Comparison of ENCODE assay signal across 31 cellular contexts in the genomic region with DNA sequence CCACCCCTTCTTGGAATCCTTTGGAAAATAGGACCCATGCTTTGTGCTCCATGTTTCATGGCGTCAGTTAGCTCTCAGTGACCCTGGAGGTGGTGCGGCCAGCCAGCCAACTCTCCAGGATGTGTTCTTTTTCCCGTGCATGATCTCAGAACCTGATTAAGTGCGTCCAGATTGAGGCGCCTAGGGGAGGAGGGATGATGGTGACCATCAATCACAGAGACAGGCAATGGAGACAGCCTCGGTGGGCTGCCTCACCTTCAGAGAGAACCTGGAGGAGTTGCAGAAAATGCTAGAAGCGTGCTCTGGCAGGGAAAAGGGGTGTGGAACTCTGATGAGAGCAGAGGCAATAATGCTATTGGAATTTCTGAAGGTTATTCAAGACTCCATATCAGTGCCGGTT. TPM values are rescaled to one million over a fixed set of nuclear protein-coding genes. Genes with fewer than 3 reads are reported as not detected.
"Had no signal": no experiment of that assay in that cellular context is flagged by ENCODE, and none has a peak within 500 bp of the region (broad histone marks: within the 10 kb centered on the region; RNA-seq: fewer than 3 reads in every experiment).

No MANE protein-coding gene starts in this region.

- H3K27ac Mint-ChIP-seq: endodermal cell; memory B cell; naive B cell; natural killer cell treated with Interleukin-12 subunit alpha and Interleukin-12 subunit beta and Interleukin-15 and Interleukin-18, amount 100 ng/mL, for 72 hours; stimulated activated effector memory CD8-positive, alpha-beta T cell treated with anti-CD3 and anti-CD28 coated beads, Interleukin-12 subunit alpha, Interleukin-12 subunit beta, amount 100 ng/mL, for 72 hours; type B pancreatic cell had no signal

- H3K27me3 Mint-ChIP-seq: type B pancreatic cell had no signal

- H3K9me3 ChIP-seq: colonic mucosa, mucosa of descending colon, ovary, psoas muscle, sigmoid colon, testis had no signal

- H3K27ac ChIP-seq: colonic mucosa, epithelial cell of prostate, foreskin keratinocyte, heart right ventricle, ovary, psoas muscle, sigmoid colon, testis, tibial artery had no signal

- H3K9me3 Mint-ChIP-seq: dendritic cell treated with granulocyte-macrophage colony-stimulating factor and Interleukin-4, amounts not matched to agents 40 ng/mL and 50 ng/mL, for 4 days; endodermal cell; memory B cell; stimulated activated effector memory CD8-positive, alpha-beta T cell treated with anti-CD3 and anti-CD28 coated beads, Interleukin-12 subunit alpha, Interleukin-12 subunit beta, amount 100 ng/mL, for 72 hours; type B pancreatic cell had no signal

- DNase-seq: colonic mucosa; effector CD8-positive, alpha-beta T cell; endodermal cell; foreskin keratinocyte; glutamatergic neuron; heart right ventricle; hippocampal formation; islet precursor cell; kidney glomerular epithelial cell; left colon; mucosa of descending colon; naive B cell; nucleus accumbens; ovary; psoas muscle; right cardiac atrium; sigmoid colon; stimulated activated CD4-positive, alpha-beta T cell treated with anti-CD3 and anti-CD28 coated beads, Interleukin-2, amount 100 ng/mL, for 24 hours; stimulated activated CD4-positive, alpha-beta T cell treated with anti-CD3 and anti-CD28 coated beads, Interleukin-4, amount 100 ng/mL, for 24 hours; stimulated activated naive CD8-positive, alpha-beta T cell treated with anti-CD3 and anti-CD28 coated beads, Interleukin-15, Interleukin-2, amounts not matched to agents 100 U/mL and 50 U/mL, for 24 hours; substantia nigra; tibial artery had no signal

- H3K27me3 ChIP-seq: colonic mucosa, foreskin keratinocyte, ovary, sigmoid colon, testis, tibial artery had no signal

- H3K36me3 ChIP-seq: colonic mucosa, heart right ventricle, ovary, sigmoid colon, tibial artery had no signal

- H3K36me3 Mint-ChIP-seq: memory B cell; naive B cell; natural killer cell treated with Interleukin-12 subunit alpha and Interleukin-12 subunit beta and Interleukin-15 and Interleukin-18, amount 100 ng/mL, for 72 hours; stimulated activated effector memory CD8-positive, alpha-beta T cell treated with anti-CD3 and anti-CD28 coated beads, Interleukin-12 subunit alpha, Interleukin-12 subunit beta, amount 100 ng/mL, for 72 hours; type B pancreatic cell had no signal

- H3K4me3 Mint-ChIP-seq: dendritic cell treated with granulocyte-macrophage colony-stimulating factor and Interleukin-4, amounts not matched to agents 40 ng/mL and 50 ng/mL, for 4 days; endodermal cell; memory B cell; naive B cell; natural killer cell treated with Interleukin-12 subunit alpha and Interleukin-12 subunit beta and Interleukin-15 and Interleukin-18, amount 100 ng/mL, for 72 hours; stimulated activated effector memory CD8-positive, alpha-beta T cell treated with anti-CD3 and anti-CD28 coated beads, Interleukin-12 subunit alpha, Interleukin-12 subunit beta, amount 100 ng/mL, for 72 hours; type B pancreatic cell had no signal

- H3K4me3 ChIP-seq: colonic mucosa, heart right ventricle, lung, mucosa of descending colon, ovary, psoas muscle, sigmoid colon, testis, tibial artery had no signal

- ATAC-seq: esophagus mucosa; foreskin keratinocyte; heart right ventricle; left colon; mucosa of descending colon; psoas muscle; right cardiac atrium; stimulated activated naive CD8-positive, alpha-beta T cell treated with anti-CD3 and anti-CD28 coated beads, Interleukin-15, Interleukin-2, amounts not matched to agents 100 U/mL and 50 U/mL, for 24 hours had no signal

- H3K4me1 ChIP-seq: colonic mucosa, foreskin keratinocyte, psoas muscle, sigmoid colon, tibial artery had no signal

- H3K4me1 Mint-ChIP-seq: memory B cell; naive B cell; stimulated activated effector memory CD8-positive, alpha-beta T cell treated with anti-CD3 and anti-CD28 coated beads, Interleukin-12 subunit alpha, Interleukin-12 subunit beta, amount 100 ng/mL, for 72 hours had no signal

RNA-seq across cellular contexts. Expression of a gene that starts 53.1 kb away (rescaled TPM):
- total RNA-seq: endodermal cell, foreskin keratinocyte had no signal
- polyA plus RNA-seq: foreskin keratinocyte had no signal
